Comparison of ENCODE assay signal across 1 cellular context in the genomic region with DNA sequence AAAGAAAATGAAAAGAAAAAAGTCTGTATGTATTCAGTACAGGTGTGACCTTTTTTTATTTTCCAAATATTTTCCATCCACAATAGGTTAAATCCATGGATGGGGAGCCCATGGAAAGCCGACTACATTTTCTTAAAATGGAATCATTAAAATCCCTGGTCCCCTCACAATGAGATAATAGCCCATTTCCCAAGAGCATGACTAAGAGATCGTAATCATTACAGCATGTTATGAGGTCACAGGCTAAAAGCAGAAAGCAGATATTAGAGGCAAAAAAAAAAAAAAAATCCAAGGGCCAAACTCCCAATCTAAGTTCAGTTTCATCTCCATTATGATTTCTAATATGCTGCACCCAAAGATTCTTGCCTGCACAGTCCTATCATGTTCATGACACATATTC.
TF ChIP-seq lines count a peak whose summit lies in the region.

No MANE protein-coding gene starts in this region.

TF ChIP-seq in K562, 482 proteins besides CTCF, POLR2A, EP300 and RAD21 (continued from another document):
- TF ChIP-seq, protein P1, sequence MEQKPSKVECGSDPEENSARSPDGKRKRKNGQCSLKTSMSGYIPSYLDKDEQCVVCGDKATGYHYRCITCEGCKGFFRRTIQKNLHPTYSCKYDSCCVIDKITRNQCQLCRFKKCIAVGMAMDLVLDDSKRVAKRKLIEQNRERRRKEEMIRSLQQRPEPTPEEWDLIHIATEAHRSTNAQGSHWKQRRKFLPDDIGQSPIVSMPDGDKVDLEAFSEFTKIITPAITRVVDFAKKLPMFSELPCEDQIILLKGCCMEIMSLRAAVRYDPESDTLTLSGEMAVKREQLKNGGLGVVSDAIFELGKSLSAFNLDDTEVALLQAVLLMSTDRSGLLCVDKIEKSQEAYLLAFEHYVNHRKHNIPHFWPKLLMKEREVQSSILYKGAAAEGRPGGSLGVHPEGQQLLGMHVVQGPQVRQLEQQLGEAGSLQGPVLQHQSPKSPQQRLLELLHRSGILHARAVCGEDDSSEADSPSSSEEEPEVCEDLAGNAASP (IDR thresholded peaks at IDR 0.05), result no peak
- TF ChIP-seq, protein P2, sequence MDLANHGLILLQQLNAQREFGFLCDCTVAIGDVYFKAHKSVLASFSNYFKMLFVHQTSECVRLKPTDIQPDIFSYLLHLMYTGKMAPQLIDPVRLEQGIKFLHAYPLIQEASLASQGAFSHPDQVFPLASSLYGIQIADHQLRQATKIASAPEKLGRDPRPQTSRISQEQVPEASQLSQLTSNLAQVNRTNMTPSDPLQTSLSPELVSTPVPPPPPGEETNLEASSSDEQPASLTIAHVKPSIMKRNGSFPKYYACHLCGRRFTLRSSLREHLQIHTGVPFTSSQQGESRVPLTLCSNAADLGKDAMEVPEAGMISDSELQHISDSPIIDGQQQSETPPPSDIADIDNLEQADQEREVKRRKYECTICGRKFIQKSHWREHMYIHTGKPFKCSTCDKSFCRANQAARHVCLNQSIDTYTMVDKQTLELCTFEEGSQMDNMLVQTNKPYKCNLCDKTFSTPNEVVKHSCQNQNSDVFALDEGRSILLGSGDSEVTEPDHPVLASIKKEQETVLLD (IDR thresholded peaks at IDR 0.05), result 0 out of 2 replicates have a peak, but pooled peaks have one; percentile 48
- 0 out of 2 replicates have a peak, but pooled peaks have one; percentile 35 for TF ChIP-seq MAFG (tag; conservative IDR thresholded peaks at IDR 0.05)
- no peak for TF ChIP-seq ZNF134 (CRISPR knock-in tag; conservative IDR thresholded peaks at IDR 0.05)
- TF ChIP-seq ZKSCAN3 (CRISPR knock-in tag; IDR thresholded peaks at IDR 0.05), result no peak
- TF ChIP-seq SRSF1 (IDR thresholded peaks at IDR 0.05; ENCODE audit: low read depth, low read length), result no peak
- TF ChIP-seq CREM (IDR thresholded peaks at IDR 0.05; ENCODE audit: low read depth), result peak; percentile 75
- no peak for TF ChIP-seq HOXB6 (CRISPR knock-in tag; IDR thresholded peaks at IDR 0.05; ENCODE audit: borderline replicate concordance)
- no peak for TF ChIP-seq ZNF217 (CRISPR knock-in tag; IDR thresholded peaks at IDR 0.05)
- TF ChIP-seq ZNF253 (CRISPR knock-in tag; conservative IDR thresholded peaks at IDR 0.05), result no peak
- TF ChIP-seq SP2 (IDR thresholded peaks at IDR 0.05; ENCODE audit: extremely low read depth, low read depth, low read length, poor library complexity, severe bottlenecking), result no peak
- TF ChIP-seq, protein P3, sequence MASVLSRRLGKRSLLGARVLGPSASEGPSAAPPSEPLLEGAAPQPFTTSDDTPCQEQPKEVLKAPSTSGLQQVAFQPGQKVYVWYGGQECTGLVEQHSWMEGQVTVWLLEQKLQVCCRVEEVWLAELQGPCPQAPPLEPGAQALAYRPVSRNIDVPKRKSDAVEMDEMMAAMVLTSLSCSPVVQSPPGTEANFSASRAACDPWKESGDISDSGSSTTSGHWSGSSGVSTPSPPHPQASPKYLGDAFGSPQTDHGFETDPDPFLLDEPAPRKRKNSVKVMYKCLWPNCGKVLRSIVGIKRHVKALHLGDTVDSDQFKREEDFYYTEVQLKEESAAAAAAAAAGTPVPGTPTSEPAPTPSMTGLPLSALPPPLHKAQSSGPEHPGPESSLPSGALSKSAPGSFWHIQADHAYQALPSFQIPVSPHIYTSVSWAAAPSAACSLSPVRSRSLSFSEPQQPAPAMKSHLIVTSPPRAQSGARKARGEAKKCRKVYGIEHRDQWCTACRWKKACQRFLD (CRISPR knock-in tag; IDR thresholded peaks at IDR 0.05), result no peak
- no peak for TF ChIP-seq ILF3 (IDR thresholded peaks at IDR 0.05; ENCODE audit: borderline replicate concordance)
- peak; percentile 87 for TF ChIP-seq ARID1B (IDR thresholded peaks at IDR 0.05)
- TF ChIP-seq CEBPB (tag; IDR thresholded peaks at IDR 0.05), result peak; percentile 92
- no peak for TF ChIP-seq HDGF (IDR thresholded peaks at IDR 0.05)
- TF ChIP-seq ZBED1 (IDR thresholded peaks at IDR 0.05), result no peak
- TF ChIP-seq ZZZ3 (IDR thresholded peaks at IDR 0.05), result no peak
- TF ChIP-seq, protein P4, sequence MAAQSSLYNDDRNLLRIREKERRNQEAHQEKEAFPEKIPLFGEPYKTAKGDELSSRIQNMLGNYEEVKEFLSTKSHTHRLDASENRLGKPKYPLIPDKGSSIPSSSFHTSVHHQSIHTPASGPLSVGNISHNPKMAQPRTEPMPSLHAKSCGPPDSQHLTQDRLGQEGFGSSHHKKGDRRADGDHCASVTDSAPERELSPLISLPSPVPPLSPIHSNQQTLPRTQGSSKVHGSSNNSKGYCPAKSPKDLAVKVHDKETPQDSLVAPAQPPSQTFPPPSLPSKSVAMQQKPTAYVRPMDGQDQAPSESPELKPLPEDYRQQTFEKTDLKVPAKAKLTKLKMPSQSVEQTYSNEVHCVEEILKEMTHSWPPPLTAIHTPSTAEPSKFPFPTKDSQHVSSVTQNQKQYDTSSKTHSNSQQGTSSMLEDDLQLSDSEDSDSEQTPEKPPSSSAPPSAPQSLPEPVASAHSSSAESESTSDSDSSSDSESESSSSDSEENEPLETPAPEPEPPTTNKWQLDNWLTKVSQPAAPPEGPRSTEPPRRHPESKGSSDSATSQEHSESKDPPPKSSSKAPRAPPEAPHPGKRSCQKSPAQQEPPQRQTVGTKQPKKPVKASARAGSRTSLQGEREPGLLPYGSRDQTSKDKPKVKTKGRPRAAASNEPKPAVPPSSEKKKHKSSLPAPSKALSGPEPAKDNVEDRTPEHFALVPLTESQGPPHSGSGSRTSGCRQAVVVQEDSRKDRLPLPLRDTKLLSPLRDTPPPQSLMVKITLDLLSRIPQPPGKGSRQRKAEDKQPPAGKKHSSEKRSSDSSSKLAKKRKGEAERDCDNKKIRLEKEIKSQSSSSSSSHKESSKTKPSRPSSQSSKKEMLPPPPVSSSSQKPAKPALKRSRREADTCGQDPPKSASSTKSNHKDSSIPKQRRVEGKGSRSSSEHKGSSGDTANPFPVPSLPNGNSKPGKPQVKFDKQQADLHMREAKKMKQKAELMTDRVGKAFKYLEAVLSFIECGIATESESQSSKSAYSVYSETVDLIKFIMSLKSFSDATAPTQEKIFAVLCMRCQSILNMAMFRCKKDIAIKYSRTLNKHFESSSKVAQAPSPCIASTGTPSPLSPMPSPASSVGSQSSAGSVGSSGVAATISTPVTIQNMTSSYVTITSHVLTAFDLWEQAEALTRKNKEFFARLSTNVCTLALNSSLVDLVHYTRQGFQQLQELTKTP (IDR thresholded peaks at IDR 0.05; ENCODE audit: low read depth in 1 of 2, partially characterized antibody in 2 of 2), result peak in 1 of 2 experiments; percentile 31
- TF ChIP-seq FOXJ3 (CRISPR knock-in tag; IDR thresholded peaks at IDR 0.05), result no peak
- TF ChIP-seq, protein P5, sequence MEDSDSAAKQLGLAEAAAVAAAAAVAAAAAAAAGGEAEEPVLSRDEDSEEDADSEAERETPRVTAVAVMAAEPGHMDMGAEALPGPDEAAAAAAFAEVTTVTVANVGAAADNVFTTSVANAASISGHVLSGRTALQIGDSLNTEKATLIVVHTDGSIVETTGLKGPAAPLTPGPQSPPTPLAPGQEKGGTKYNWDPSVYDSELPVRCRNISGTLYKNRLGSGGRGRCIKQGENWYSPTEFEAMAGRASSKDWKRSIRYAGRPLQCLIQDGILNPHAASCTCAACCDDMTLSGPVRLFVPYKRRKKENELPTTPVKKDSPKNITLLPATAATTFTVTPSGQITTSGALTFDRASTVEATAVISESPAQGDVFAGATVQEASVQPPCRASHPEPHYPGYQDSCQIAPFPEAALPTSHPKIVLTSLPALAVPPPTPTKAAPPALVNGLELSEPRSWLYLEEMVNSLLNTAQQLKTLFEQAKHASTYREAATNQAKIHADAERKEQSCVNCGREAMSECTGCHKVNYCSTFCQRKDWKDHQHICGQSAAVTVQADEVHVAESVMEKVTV (CRISPR knock-in tag; IDR thresholded peaks at IDR 0.05), result no peak
- TF ChIP-seq ZSCAN29 (IDR thresholded peaks at IDR 0.05), result no peak
- TF ChIP-seq, protein P6, sequence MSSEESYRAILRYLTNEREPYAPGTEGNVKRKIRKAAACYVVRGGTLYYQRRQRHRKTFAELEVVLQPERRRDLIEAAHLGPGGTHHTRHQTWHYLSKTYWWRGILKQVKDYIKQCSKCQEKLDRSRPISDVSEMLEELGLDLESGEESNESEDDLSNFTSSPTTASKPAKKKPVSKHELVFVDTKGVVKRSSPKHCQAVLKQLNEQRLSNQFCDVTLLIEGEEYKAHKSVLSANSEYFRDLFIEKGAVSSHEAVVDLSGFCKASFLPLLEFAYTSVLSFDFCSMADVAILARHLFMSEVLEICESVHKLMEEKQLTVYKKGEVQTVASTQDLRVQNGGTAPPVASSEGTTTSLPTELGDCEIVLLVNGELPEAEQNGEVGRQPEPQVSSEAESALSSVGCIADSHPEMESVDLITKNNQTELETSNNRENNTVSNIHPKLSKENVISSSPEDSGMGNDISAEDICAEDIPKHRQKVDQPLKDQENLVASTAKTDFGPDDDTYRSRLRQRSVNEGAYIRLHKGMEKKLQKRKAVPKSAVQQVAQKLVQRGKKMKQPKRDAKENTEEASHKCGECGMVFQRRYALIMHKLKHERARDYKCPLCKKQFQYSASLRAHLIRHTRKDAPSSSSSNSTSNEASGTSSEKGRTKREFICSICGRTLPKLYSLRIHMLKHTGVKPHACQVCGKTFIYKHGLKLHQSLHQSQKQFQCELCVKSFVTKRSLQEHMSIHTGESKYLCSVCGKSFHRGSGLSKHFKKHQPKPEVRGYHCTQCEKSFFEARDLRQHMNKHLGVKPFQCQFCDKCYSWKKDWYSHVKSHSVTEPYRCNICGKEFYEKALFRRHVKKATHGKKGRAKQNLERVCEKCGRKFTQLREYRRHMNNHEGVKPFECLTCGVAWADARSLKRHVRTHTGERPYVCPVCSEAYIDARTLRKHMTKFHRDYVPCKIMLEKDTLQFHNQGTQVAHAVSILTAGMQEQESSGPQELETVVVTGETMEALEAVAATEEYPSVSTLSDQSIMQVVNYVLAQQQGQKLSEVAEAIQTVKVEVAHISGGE (CRISPR knock-in tag; IDR thresholded peaks at IDR 0.05), result no peak
- no peak for TF ChIP-seq FOXK2 (conservative IDR thresholded peaks at IDR 0.05 in 1 of 2, IDR thresholded peaks at IDR 0.05 in 1 of 2; ENCODE audit: low read depth in 2 of 2)
- peak; percentile 71; the same call in 1 of the 2 replicates for TF ChIP-seq NFE2 (IDR thresholded peaks at IDR 0.05; ENCODE audit: low read depth)
- peak; percentile 70 to 77 for TF ChIP-seq TRIM24 (IDR thresholded peaks at IDR 0.05)
- no peak for TF ChIP-seq ZNF140 (CRISPR knock-in tag; IDR thresholded peaks at IDR 0.05)
- TF ChIP-seq U2AF2 (optimal IDR thresholded peaks at IDR 0.05; ENCODE audit: low read depth, low read length), result no peak
- TF ChIP-seq NCOA1 (IDR thresholded peaks at IDR 0.05; ENCODE audit: low read depth), result peak; percentile 77; the same call in 1 of the 2 replicates
- TF ChIP-seq TAF9B (IDR thresholded peaks at IDR 0.05; ENCODE audit: partially characterized antibody), result peak; percentile 26
- peak; percentile 99 for TF ChIP-seq JUN (IDR thresholded peaks at IDR 0.05; ENCODE audit: borderline replicate concordance, low read depth, low read length)
- 0 out of 2 replicates have a peak, but pooled peaks have one; percentile 65 for TF ChIP-seq JUN (CRISPR knock-in tag; IDR thresholded peaks at IDR 0.05; ENCODE audit: borderline replicate concordance)
- TF ChIP-seq KHSRP (IDR thresholded peaks at IDR 0.05), result 0 out of 2 replicates have a peak, but pooled peaks have one; percentile 18
- TF ChIP-seq TAL1 (IDR thresholded peaks at IDR 0.05), result peak; percentile 6; the same call in 1 of the 2 replicates
- TF ChIP-seq STAT5A (IDR thresholded peaks at IDR 0.05; ENCODE audit: borderline replicate concordance, low read length), result no peak
- TF ChIP-seq ZNF384 (IDR thresholded peaks at IDR 0.05; ENCODE audit: low read depth, low read length), result peak; percentile 93
- TF ChIP-seq RBBP5 (IDR thresholded peaks at IDR 0.05; ENCODE audit: borderline replicate concordance, insufficient read depth, low read length, poor library complexity, severe bottlenecking), result no peak
- TF ChIP-seq ZNF589 (CRISPR knock-in tag; IDR thresholded peaks at IDR 0.05; ENCODE audit: low read depth), result peak; percentile 49; the same call in 1 of the 2 replicates
- peak in 1 of 2 experiments; percentile 68; a peak in 1 of 4 replicates for TF ChIP-seq RCOR1 (IDR thresholded peaks at IDR 0.05; ENCODE audit: borderline replicate concordance in 1 of 2, low read depth in 2 of 2, low read length in 2 of 2)
